ENCODE assay signal across 10 cellular contexts in genomic region chr9:35675204-35675603, GRCh38. TPM values are rescaled to one million over a fixed set of nuclear protein-coding genes. Genes with fewer than 3 reads are reported as not detected.
A peak's percentile ranks its signal among the peaks of the same experiment; 100 is the strongest.
DNase-seq lines count a peak whose midpoint lies in the region; ATAC-seq and TF ChIP-seq lines count a peak whose summit lies in the region.
"Had no signal": no experiment of that assay in that cellular context is flagged by ENCODE, and none has a peak within 500 bp of the region (broad histone marks: within the 10 kb centered on the region; RNA-seq: fewer than 3 reads in every experiment).

No MANE protein-coding gene starts in this region.

- H3K9me3 ChIP-seq in T-helper 17 cell (ENCODE audit: control insufficient read depth, low read length, poor library complexity, severe bottlenecking) (no peaks in the 10 kb centered on the region), left ventricle myocardium inferior (replicated peaks) (no peaks in the 10 kb centered on the region), trophoblast cell (ENCODE audit: insufficient read depth, low read depth, low read length) (no peaks in the 10 kb centered on the region)

- TF ChIP-seq CTCF in CD14-positive monocyte (IDR thresholded peaks at IDR 0.05), result no peak
- TF ChIP-seq CTCF in left ventricle myocardium inferior (IDR thresholded peaks at IDR 0.05; ENCODE audit: borderline replicate concordance), result no peak

- H3K36me3 ChIP-seq in left ventricle myocardium inferior (no peaks in the 10 kb centered on the region), trophoblast cell (ENCODE audit: control insufficient read depth in 1 of 2, insufficient read depth in 2 of 2, low read length in 2 of 2) (no peaks in the 10 kb centered on the region)

- H4K12ac ChIP-seq in trophoblast cell (ENCODE audit: low read depth, low read length), result no peak overlapping the region

- peaks cover 3% of the 10 kb centered on the region for H3K79me1 ChIP-seq in trophoblast cell (ENCODE audit: low read length)

- H3K79me2 ChIP-seq in trophoblast cell (ENCODE audit: control insufficient read depth, insufficient read depth, low read length, poor library complexity), result no peaks in the 10 kb centered on the region

- H3K36me3 Mint-ChIP-seq in CD14-positive monocyte (peaks cover 0 to 5% of the 10 kb centered on the region in 2 donors), T-helper 17 cell (ENCODE audit: low read depth) (no peaks in the 10 kb centered on the region)

- ATAC-seq in T-helper 17 cell (peak; percentile 22), HG03196 (IDR thresholded peaks at IDR 0.05; ENCODE audit: unreplicated experiment) (no peak), GM18498 (IDR thresholded peaks at IDR 0.05; ENCODE audit: unreplicated experiment) (no peak)

- H3K4me2 ChIP-seq in trophoblast cell (ENCODE audit: low read length), result peak overlapping the region; percentile 97

- H3K4me3 Mint-ChIP-seq in CD14-positive monocyte (peak overlapping the region; percentile 69 to 87), T-helper 17 cell (peak overlapping the region; percentile 87)

- H4K8ac ChIP-seq in trophoblast cell (ENCODE audit: low read depth, low read length), result peak overlapping the region; percentile 67

- H2BK12ac ChIP-seq in trophoblast cell (ENCODE audit: low read length), result no peak overlapping the region

- H3K27ac Mint-ChIP-seq in CD14-positive monocyte, result no peak overlapping the region
- no peak overlapping the region for H3K27ac Mint-ChIP-seq in T-helper 17 cell

- peak overlapping the region; percentile 15 for H4K91ac ChIP-seq in trophoblast cell (ENCODE audit: low read depth, low read length)

- H3K4me3 ChIP-seq in left ventricle myocardium inferior (peak overlapping the region; percentile 71), trophoblast cell (ENCODE audit: low read depth, low read length) (peak overlapping the region; percentile 62)

- peaks cover 28% of the 10 kb centered on the region for H3K4me1 ChIP-seq in left ventricle myocardium inferior
- peaks cover 5 to 11% of the 10 kb centered on the region in 2 experiments for H3K4me1 ChIP-seq in trophoblast cell (ENCODE audit: control insufficient read depth in 1 of 2, insufficient read depth in 2 of 2, low read length in 2 of 2)

- intact Hi-C loops in CD14-positive monocyte (cut with micrococcal nuclease) (no loop called here), left ventricle myocardium inferior (cut with micrococcal nuclease) (no loop called here)

- H3K18ac ChIP-seq in trophoblast cell (ENCODE audit: low read length), result no peak overlapping the region

- H2AFZ ChIP-seq in trophoblast cell (ENCODE audit: insufficient read depth, low read length, poor library complexity), result peak overlapping the region; percentile 84

- H3K27me3 ChIP-seq in left ventricle myocardium inferior (ENCODE audit: low read depth) (no peaks in the 10 kb centered on the region), trophoblast cell (ENCODE audit: insufficient read depth, low read length) (peaks cover 3% of the 10 kb centered on the region)

- H3K4me1 Mint-ChIP-seq in CD14-positive monocyte (peaks cover 10% of the 10 kb centered on the region), T-helper 17 cell (peaks cover 18% of the 10 kb centered on the region)

- no peak overlapping the region for H3K27ac ChIP-seq in left ventricle myocardium inferior (replicated peaks)
- no peak overlapping the region for H3K27ac ChIP-seq in trophoblast cell (ENCODE audit: low read depth, low read length)
- H3K27ac ChIP-seq: epithelial cell of prostate had no signal

- H3K9me3 Mint-ChIP-seq in CD14-positive monocyte, result peaks cover 0 to 5% (median 2%) of the 10 kb centered on the region in 7 donors

- H3K27me3 Mint-ChIP-seq in CD14-positive monocyte (ENCODE audit: low read depth in 3 of 3), result peaks cover 24 to 39% (median 31%) of the 10 kb centered on the region in 3 donors
- H3K27me3 Mint-ChIP-seq in T-helper 17 cell, result no peaks in the 10 kb centered on the region

- H3K9ac ChIP-seq in trophoblast cell (ENCODE audit: low read length), result peak overlapping the region; percentile 3

- H2BK5ac ChIP-seq in trophoblast cell (ENCODE audit: low read depth, low read length, poor library complexity), result no peak overlapping the region

- no peak overlapping the region for H3K4ac ChIP-seq in trophoblast cell (ENCODE audit: low read depth, low read length)

- no peak overlapping the region for H2AK5ac ChIP-seq in trophoblast cell (ENCODE audit: low read length)

- no CpG with 5 or more reads among the region's 13 CpGs for WGBS in trophoblast cell (ENCODE audit: extremely low coverage, insufficient coverage, insufficient read length)

- DNase-seq in CD14-positive monocyte (ENCODE audit: low spot score) (no peak), T-helper 17 cell (no peak), left ventricle myocardium inferior (no peak), trophoblast cell (no peak), GM03348 (ENCODE audit: low spot score) (no peak), AG20443 (ENCODE audit: low spot score) (no peak)
- DNase-seq: NCI-H526 had no signal

- H3K23ac ChIP-seq in trophoblast cell (ENCODE audit: low read length), result no peak overlapping the region

- no peak overlapping the region for H3K14ac ChIP-seq in trophoblast cell (ENCODE audit: low read length)

- H2BK120ac ChIP-seq in trophoblast cell (ENCODE audit: insufficient read depth, low read length, poor library complexity), result no peak overlapping the region

RNA-seq across cellular contexts. Expression of gene CA9, which starts 1.5 kb away (rescaled TPM):
- polyA plus RNA-seq in CD14-positive monocyte, result not detected
- total RNA-seq in T-helper 17 cell, result not detected
- not detected for total RNA-seq in left ventricle myocardium inferior
- polyA plus RNA-seq in trophoblast cell (2013), result 0.53 and 0.75 TPM in 2 replicates

RNA-seq across cellular contexts. Expression of gene ARHGEF39, which starts 10.2 kb away (rescaled TPM):
- under 1 TPM; 0.13 to 0.42 TPM for polyA plus RNA-seq in CD14-positive monocyte
- 1 to 10 TPM; 1.6 to 3.1 TPM for total RNA-seq in T-helper 17 cell
- 0.27 TPM for total RNA-seq in left ventricle myocardium inferior
- polyA plus RNA-seq in trophoblast cell (2013), result 6.7 and 7.0 TPM in 2 replicates

RNA-seq across cellular contexts. Expression of gene TPM2, which starts 14.5 kb away (rescaled TPM):
- polyA plus RNA-seq in CD14-positive monocyte, result not detected
- 10 to 100 TPM; 29.2 to 33.9 TPM for total RNA-seq in T-helper 17 cell
- 1,070 TPM for total RNA-seq in left ventricle myocardium inferior
- polyA plus RNA-seq in trophoblast cell (2013), result 307 and 309 TPM in 2 replicates

RNA-seq across cellular contexts. Expression of gene CCDC107, which starts 17.1 kb away (rescaled TPM):
- polyA plus RNA-seq in CD14-positive monocyte, result 10 to 100 TPM; 23.2 to 32.6 TPM
- total RNA-seq in T-helper 17 cell (10 to 100 TPM; 27.7 to 35.2 TPM), left ventricle myocardium inferior (44.3 TPM)
- 10.1 and 10.2 TPM in 2 replicates for polyA plus RNA-seq in trophoblast cell (2013)

RNA-seq across cellular contexts. Expression of gene RMRP, which starts 17.4 kb away (rescaled TPM):
- 10 to 100 TPM in 1 of 2 donors, not detected in 1; 13.3 TPM for polyA plus RNA-seq in CD14-positive monocyte
- total RNA-seq in T-helper 17 cell (over 10,000 TPM in 1 of 2 donors, 1,000 to 10,000 TPM in 1; 7,466 to 10,512 TPM), left ventricle myocardium inferior (15,093 TPM)
- polyA plus RNA-seq in trophoblast cell (2013), result 3.3 and 5.7 TPM in 2 replicates

Comparison
In these comparisons a context has a peak if more than half of its experiments do, and no peak if none do; other contexts are left out.
1. RNA of gene TPM2, which starts 14.5 kb away (total RNA-seq): 1,070 TPM in left ventricle myocardium inferior (single experiment); 29.2 to 33.9 TPM in T-helper 17 cell; every median in the first group is over 10 times any median in the second.